Comparison of ENCODE assay signal across 16 cellular contexts in genomic region chrX:68935362-68935761, GRCh38.
DNase-seq lines count a peak whose midpoint lies in the region; ATAC-seq, FAIRE-seq and TF ChIP-seq lines count a peak whose summit lies in the region.
"Had no signal": no experiment of that assay in that cellular context is flagged by ENCODE, and none has a peak within 500 bp of the region (broad histone marks: within the 10 kb centered on the region; RNA-seq: fewer than 3 reads in every experiment).

No MANE protein-coding gene starts in this region.

- peaks cover 42% of the 10 kb centered on the region for H3K4me1 Mint-ChIP-seq in nephron
- H3K4me1 Mint-ChIP-seq in stimulated activated effector memory CD8-positive, alpha-beta T cell treated with anti-CD3 and anti-CD28 coated beads, Interleukin-12 subunit alpha, Interleukin-12 subunit beta, amount 100 ng/mL, for 72 hours, result no peaks in the 10 kb centered on the region

- no peak overlapping the region for H3K4me3 Mint-ChIP-seq in nephron
- no peak overlapping the region for H3K4me3 Mint-ChIP-seq in stimulated activated effector memory CD8-positive, alpha-beta T cell treated with anti-CD3 and anti-CD28 coated beads, Interleukin-12 subunit alpha, Interleukin-12 subunit beta, amount 100 ng/mL, for 72 hours
- H3K4me3 Mint-ChIP-seq: CD4-positive, CD25-positive, alpha-beta regulatory T cell had no signal

- H3K9me3 ChIP-seq in RWPE2 (ENCODE audit: severe bottlenecking), result no peaks in the 10 kb centered on the region

- H3K27ac ChIP-seq in RWPE2 (ENCODE audit: poor library complexity, severe bottlenecking) (peak overlapping the region; percentile 52), epithelial cell of prostate (peak overlapping the region; percentile 83)

- no peaks in the 10 kb centered on the region for H3K36me3 Mint-ChIP-seq in nephron (ENCODE audit: low read depth)
- no peaks in the 10 kb centered on the region for H3K36me3 Mint-ChIP-seq in stimulated activated effector memory CD8-positive, alpha-beta T cell treated with anti-CD3 and anti-CD28 coated beads, Interleukin-12 subunit alpha, Interleukin-12 subunit beta, amount 100 ng/mL, for 72 hours
- H3K36me3 Mint-ChIP-seq: CD4-positive, CD25-positive, alpha-beta regulatory T cell had no signal

- H3K27me3 Mint-ChIP-seq in nephron (ENCODE audit: low read depth), result no peaks in the 10 kb centered on the region

- no peaks in the 10 kb centered on the region for H3K36me3 ChIP-seq in RWPE2 (ENCODE audit: low read depth)

- TF ChIP-seq CTCF in RWPE2 (IDR thresholded peaks at IDR 0.05; ENCODE audit: poor library complexity, severe bottlenecking), result no peak
- no peak for TF ChIP-seq CTCF in nephron (IDR thresholded peaks at IDR 0.05; ENCODE audit: unreplicated experiment in 3 of 3)

- peaks cover 5% of the 10 kb centered on the region for H3K9me3 Mint-ChIP-seq in nephron
- no peaks in the 10 kb centered on the region for H3K9me3 Mint-ChIP-seq in stimulated activated effector memory CD8-positive, alpha-beta T cell treated with anti-CD3 and anti-CD28 coated beads, Interleukin-12 subunit alpha, Interleukin-12 subunit beta, amount 100 ng/mL, for 72 hours
- H3K9me3 Mint-ChIP-seq: CD4-positive, CD25-positive, alpha-beta regulatory T cell had no signal

- H3K27me3 ChIP-seq in RWPE2 (ENCODE audit: insufficient read depth, poor library complexity, severe bottlenecking), result no peaks in the 10 kb centered on the region

- no peak; the same call in 2 of the 3 replicates for ATAC-seq in RWPE2 (ENCODE audit: low read depth)
- ATAC-seq in stimulated activated effector memory CD8-positive, alpha-beta T cell treated with anti-CD3 and anti-CD28 coated beads, Interleukin-12 subunit alpha, Interleukin-12 subunit beta, amount 100 ng/mL, for 72 hours, result no peak
- ATAC-seq: Panc1 had no signal

- no peak for DNase-seq in RWPE2 (ENCODE audit: low spot score)
- DNase-seq in epithelial cell of prostate (ENCODE audit: low read depth, low spot score), result peak; percentile 37
- no peak for DNase-seq in urothelium cell line (ENCODE audit: low spot score)
- no peak for DNase-seq in stimulated activated effector memory CD8-positive, alpha-beta T cell treated with anti-CD3 and anti-CD28 coated beads, Interleukin-12 subunit alpha, Interleukin-12 subunit beta, amount 100 ng/mL, for 72 hours (ENCODE audit: low spot score in 2 of 2)
- DNase-seq in NCI-H2081 treated with DMSO at 0.1 percent for 48 hours (lab: John Stamatoyannopoulos, UW), result no peak
- DNase-seq in NCI-H2081 (lab: John Stamatoyannopoulos, UW), result no peak
- DNase-seq: DMS53, KBM-7, NCI-H1436, NCI-H2029 treated with DMSO at 0.1 percent for 48 hours, NCI-H510A treated with DMSO at 0.1 percent for 48 hours, SHP77 had no signal

- H3K4me1 ChIP-seq in RWPE2 (ENCODE audit: insufficient read depth, poor library complexity, severe bottlenecking), result peaks cover 19% of the 10 kb centered on the region

- no peak overlapping the region for H3K4me3 ChIP-seq in RWPE2 (ENCODE audit: severe bottlenecking)

- peak; percentile 27 for FAIRE-seq in urothelium cell line (lab: Jason Lieb, UNC)
- FAIRE-seq: H1 had no signal

- peak overlapping the region; percentile 2 to 90 (median 89) for H3K27ac Mint-ChIP-seq in nephron
- H3K27ac Mint-ChIP-seq in stimulated activated effector memory CD8-positive, alpha-beta T cell treated with anti-CD3 and anti-CD28 coated beads, Interleukin-12 subunit alpha, Interleukin-12 subunit beta, amount 100 ng/mL, for 72 hours, result no peak overlapping the region
